In genomic region chr4:138898282-138898681, GRCh38 we compare ENCODE assay signal across 10 cellular contexts.
DNase-seq lines count a peak whose midpoint lies in the region; TF ChIP-seq lines count a peak whose summit lies in the region.
"Had no signal": no experiment of that assay in that cellular context is flagged by ENCODE, and none has a peak within 500 bp of the region (broad histone marks: within the 10 kb centered on the region; RNA-seq: fewer than 3 reads in every experiment).

No MANE protein-coding gene starts in this region.

- H3K27ac ChIP-seq in AG04450 (ENCODE audit: low read depth, low read length) = peak overlapping the region; percentile 35
- peak overlapping the region; percentile 64 for H3K27ac ChIP-seq in GM23248
- H3K27ac ChIP-seq in OCI-LY3 (ENCODE audit: low read length) = no peak overlapping the region

- H3K4me1 ChIP-seq in GM23248 (ENCODE audit: insufficient read depth) = peaks cover 26% of the 10 kb centered on the region
- peaks cover 30% of the 10 kb centered on the region for H3K4me1 ChIP-seq in OCI-LY3 (ENCODE audit: low read length)

- H3K36me3 Mint-ChIP-seq in activated naive CD4-positive, alpha-beta T cell treated with anti-CD3 and anti-CD28 coated beads for 36 hours (ENCODE audit: low read depth) = no peaks in the 10 kb centered on the region

- intact Hi-C loops in activated naive CD4-positive, alpha-beta T cell treated with anti-CD3 and anti-CD28 coated beads for 36 hours (cut with micrococcal nuclease) = no loop called here

- H4K20me1 ChIP-seq in GM23248 (ENCODE audit: insufficient read depth) = no peaks in the 10 kb centered on the region
- H4K20me1 ChIP-seq in OCI-LY3 (ENCODE audit: insufficient read depth, low read length) = no peaks in the 10 kb centered on the region

- peaks cover 8% of the 10 kb centered on the region for H3F3A ChIP-seq in GM23248 (ENCODE audit: insufficient read depth)

- TF ChIP-seq CTCF in AG04450 (IDR thresholded peaks at IDR 0.05; ENCODE audit: low read depth, low read length) (no peak), OCI-LY3 (IDR thresholded peaks at IDR 0.05; ENCODE audit: low read depth, low read length) (no peak)

- 54 to 72% methylated on average over 2 of the region's 2 CpGs for WGBS in GM23248 (ENCODE audit: low coverage in 1 of 2, low lambda C conversion rate in 2 of 2, missing lambda C conversion rate in 2 of 2), 2 experiments

- H3K9ac ChIP-seq in GM23248 = no peak overlapping the region
- H3K9ac ChIP-seq in OCI-LY3 (ENCODE audit: low read length) = no peak overlapping the region

- DNase-seq in AG04450 (ENCODE audit: low read depth, low spot score) (no peak), GM23248 (peak; percentile 75), fibroblast of peridontal ligament (ENCODE audit: extremely low read depth) (peak; percentile 49), DMS 273 (lab: John Stamatoyannopoulos, UW; ENCODE audit: unreplicated experiment) (no peak), NCI-H2227 treated with DMSO at 0.1 percent for 48 hours (lab: John Stamatoyannopoulos, UW) (no peak)
- DNase-seq in activated naive CD4-positive, alpha-beta T cell treated with anti-CD3 and anti-CD28 coated beads for 36 hours = no peak
- DNase-seq in activated CD4-positive, CD25-positive, alpha-beta regulatory T cell (lab: John Stamatoyannopoulos, UW) = no peak
- DNase-seq: activated T-cell treated with anti-CD3 and anti-CD28 coated beads, Interleukin-2, amount 50 U/mL, for 1 hour; stimulated activated CD8-positive, alpha-beta memory T cell treated with anti-CD3 and anti-CD28 coated beads, Interleukin-4, amount 100 ng/mL, for 48 hours had no signal

- no peak overlapping the region; the same call in 1 of the 2 replicates for H3K4me3 ChIP-seq in AG04450 (ENCODE audit: low read depth, low read length)
- H3K4me3 ChIP-seq in GM23248 = peak overlapping the region; percentile 51
- H3K4me3 ChIP-seq in OCI-LY3 (ENCODE audit: low read length) = no peak overlapping the region

- no peak overlapping the region for H3K27ac Mint-ChIP-seq in activated naive CD4-positive, alpha-beta T cell treated with anti-CD3 and anti-CD28 coated beads for 36 hours

- H3K9me3 ChIP-seq in AG04450 (ENCODE audit: control insufficient read depth, insufficient read depth, low read length) = no peaks in the 10 kb centered on the region
- H3K9me3 ChIP-seq in GM23248 (ENCODE audit: low read depth) = no peaks in the 10 kb centered on the region
- H3K9me3 ChIP-seq in OCI-LY3 (ENCODE audit: insufficient read depth, low read length) = no peaks in the 10 kb centered on the region

- H3K27me3 ChIP-seq in AG04450 (ENCODE audit: control insufficient read depth, insufficient read depth, low read length) = no peaks in the 10 kb centered on the region
- H3K27me3 ChIP-seq in GM23248 (replicated peaks; ENCODE audit: insufficient read depth) = no peaks in the 10 kb centered on the region
- no peaks in the 10 kb centered on the region for H3K27me3 ChIP-seq in OCI-LY3 (ENCODE audit: low read depth, low read length)

- peaks cover 6% of the 10 kb centered on the region for H3K4me1 Mint-ChIP-seq in activated naive CD4-positive, alpha-beta T cell treated with anti-CD3 and anti-CD28 coated beads for 36 hours (ENCODE audit: low read depth)

- POLR2A ChIA-PET in AG04450 (lab: Yijun Ruan, JAX) = no interaction called here

- no peak overlapping the region for H2AFZ ChIP-seq in GM23248
- H2AFZ ChIP-seq in OCI-LY3 (ENCODE audit: low read depth, low read length) = 0 out of 2 replicates have a peak overlapping the region, but pooled peaks have one; percentile 12

- H3K9me3 Mint-ChIP-seq in activated naive CD4-positive, alpha-beta T cell treated with anti-CD3 and anti-CD28 coated beads for 36 hours = no peaks in the 10 kb centered on the region

- in situ Hi-C loops in GM23248 (cut with MboI) = no loop called here

- H3K79me2 ChIP-seq in GM23248 (ENCODE audit: insufficient read depth) (no peaks in the 10 kb centered on the region), OCI-LY3 (ENCODE audit: low read length) (no peaks in the 10 kb centered on the region)

- H3K27me3 Mint-ChIP-seq in activated naive CD4-positive, alpha-beta T cell treated with anti-CD3 and anti-CD28 coated beads for 36 hours (ENCODE audit: low read depth) = peaks cover 2% of the 10 kb centered on the region

- CTCF ChIA-PET in AG04450 (lab: Charles Lee) = interaction anchor here (1.5 kb wide), 1 partner anchor 40 kb away, joined by 5 read pairs; no protein-coding TSS in a partner anchor
- CTCF ChIA-PET in activated naive CD4-positive, alpha-beta T cell treated with anti-CD3 and anti-CD28 coated beads for 36 hours (lab: Charles Lee) = interaction anchor here (0.6 to 1.1 kb wide), 2 partner anchors 40 to 382 kb away, joined by 3 read pairs; no protein-coding TSS in a partner anchor

- H3K4me2 ChIP-seq in GM23248 (ENCODE audit: unreplicated experiment) (peak overlapping the region; percentile 85), OCI-LY3 (ENCODE audit: low read length) (peak overlapping the region; percentile 43; the same call in 1 of the 2 replicates)

- no peaks in the 10 kb centered on the region for H3K36me3 ChIP-seq in GM23248 (ENCODE audit: low read depth)
- no peaks in the 10 kb centered on the region for H3K36me3 ChIP-seq in OCI-LY3 (replicated peaks; ENCODE audit: low read depth, low read length)

- no peak overlapping the region for H3K4me3 Mint-ChIP-seq in activated naive CD4-positive, alpha-beta T cell treated with anti-CD3 and anti-CD28 coated beads for 36 hours

- no peaks in the 10 kb centered on the region for H3K9me2 ChIP-seq in GM23248 (ENCODE audit: insufficient read depth)

Comparison
In these comparisons a context has a peak if more than half of its experiments do, and no peak if none do; other contexts are left out.
1. DNase-seq: peak in GM23248 (single experiment) and fibroblast of peridontal ligament (single experiment); none in AG04450 (single experiment), activated naive CD4-positive, alpha-beta T cell treated with anti-CD3 and anti-CD28 coated beads for 36 hours (single experiment), DMS 273 (single experiment), activated CD4-positive, CD25-positive, alpha-beta regulatory T cell (0 of 4) and NCI-H2227 treated with DMSO at 0.1 percent for 48 hours (single experiment).